20 cellular contexts compared by ENCODE assay signal in genomic region chrX:80223922-80224579, GRCh38.
DNase-seq lines count a peak whose midpoint lies in the region; ATAC-seq and TF ChIP-seq lines count a peak whose summit lies in the region.
"Had no signal": no experiment of that assay in that cellular context is flagged by ENCODE, and none has a peak within 500 bp of the region (broad histone marks: within the 10 kb centered on the region; RNA-seq: fewer than 3 reads in every experiment).

No MANE protein-coding gene starts in this region.

- in situ Hi-C loops in SK-MEL-5 (cut with HindIII; ENCODE audit: low pct_unique_long_range_greater_than_20kb, low sequenced_read_pairs) (no loop called here), brain microvascular endothelial cell (cut with HindIII; ENCODE audit: low pct_ligation_motif_present, low sequenced_read_pairs) (no loop called here)

- H3K27me3 ChIP-seq in brain microvascular endothelial cell (replicated peaks), result no peaks in the 10 kb centered on the region
- H3K27me3 ChIP-seq: heart right ventricle, thyroid gland had no signal

- ATAC-seq in HG03095 (IDR thresholded peaks at IDR 0.05; ENCODE audit: unreplicated experiment), result no peak
- ATAC-seq: activated T-cell treated with anti-CD3 and anti-CD28 coated beads, Interleukin-2, amount 50 U/mL, for 4 hours; heart right ventricle; stimulated activated effector memory CD8-positive, alpha-beta T cell treated with anti-CD3 and anti-CD28 coated beads, Interleukin-12 subunit alpha, Interleukin-12 subunit beta, amount 100 ng/mL, for 72 hours had no signal

- TF ChIP-seq CTCF in LNCAP (IDR thresholded peaks at IDR 0.05), result peak; percentile 37; the same call in 1 of the 2 replicates
- TF ChIP-seq CTCF in brain microvascular endothelial cell (IDR thresholded peaks at IDR 0.05; ENCODE audit: low read depth, low read length, missing control alignments), result no peak

- no peaks in the 10 kb centered on the region for H3K36me3 ChIP-seq in brain microvascular endothelial cell (replicated peaks)
- H3K36me3 ChIP-seq: BLaER1, heart right ventricle, thyroid gland had no signal

- H3K27ac ChIP-seq in brain microvascular endothelial cell, result no peak overlapping the region
- H3K27ac ChIP-seq: BLaER1, GM23248, heart right ventricle, PC-9, thyroid gland had no signal

- H3K4me3 ChIP-seq in brain microvascular endothelial cell (ENCODE audit: low read depth, low read length), result no peak overlapping the region
- H3K4me3 ChIP-seq: BLaER1, GM23248, heart right ventricle, PC-9, thyroid gland had no signal

- DNase-seq in COLO829 (ENCODE audit: low spot score) (peak; percentile 19), SK-MEL-5 (ENCODE audit: low read depth, low spot score) (peak; percentile 61), iPS-NIHi7 (ENCODE audit: extremely low spot score) (peak; percentile 42), brain microvascular endothelial cell (no peak)
- DNase-seq in stimulated activated CD4-positive, alpha-beta T cell treated with anti-CD3 and anti-CD28 coated beads, Interleukin-4, amount 100 ng/mL, for 1 hour, result no peak
- DNase-seq: activated CD4-positive, alpha-beta T cell treated with anti-CD3 and anti-CD28 coated beads, Interleukin-2, amount 50 U/mL, for 48 hours; activated T-cell treated with anti-CD3 and anti-CD28 coated beads, Interleukin-2, amount 50 U/mL, for 4 hours; DMS153; GM23248; heart right ventricle; islet precursor cell; KBM-7; NCI-H146; NCI-H226; PC-9; thyroid gland had no signal

Comparison
In these comparisons a context has a peak if more than half of its experiments do, and no peak if none do; other contexts are left out.
1. DNase-seq: peak in COLO829 (single experiment), SK-MEL-5 (single experiment) and iPS-NIHi7 (single experiment); none in stimulated activated CD4-positive, alpha-beta T cell treated with anti-CD3 and anti-CD28 coated beads, Interleukin-4, amount 100 ng/mL, for 1 hour (single experiment) and brain microvascular endothelial cell (single experiment).